Comparison of ENCODE assay signal across 1 cellular context in genomic region chr15:98775498-98776230, GRCh38.
TF ChIP-seq lines count a peak whose summit lies in the region.

No MANE protein-coding gene starts in this region.

TF ChIP-seq in SK-N-SH treated with all-trans-retinoic acid at 6 μM for 48 hours, 23 proteins besides CTCF, POLR2A, EP300 and RAD21 (continued from another document):
- TF ChIP-seq POU6F1 (CRISPR knock-in tag; IDR thresholded peaks at IDR 0.05; ENCODE audit: borderline replicate concordance, low read depth) (no peak), GLIS3 (CRISPR knock-in tag; IDR thresholded peaks at IDR 0.05) (no peak), ESRRG (CRISPR knock-in tag; IDR thresholded peaks at IDR 0.05) (no peak), ARNTL (CRISPR knock-in tag; IDR thresholded peaks at IDR 0.05; ENCODE audit: borderline replicate concordance, low read depth) (no peak), CSDC2 (CRISPR knock-in tag; IDR thresholded peaks at IDR 0.05) (no peak), SNAI2 (CRISPR knock-in tag; IDR thresholded peaks at IDR 0.05) (no peak), OSR1 (CRISPR knock-in tag; IDR thresholded peaks at IDR 0.05) (no peak), ZNF70 (CRISPR knock-in tag; IDR thresholded peaks at IDR 0.05) (no peak), ZNF8 (CRISPR knock-in tag; IDR thresholded peaks at IDR 0.05) (no peak), PPARA (CRISPR knock-in tag; IDR thresholded peaks at IDR 0.05; ENCODE audit: borderline replicate concordance) (no peak), TSHZ2 (CRISPR knock-in tag; IDR thresholded peaks at IDR 0.05) (no peak)
